Comparison of ENCODE assay signal across 8 cellular contexts in genomic region chr3:157174616-157175498, GRCh38. TPM values are rescaled to one million over a fixed set of nuclear protein-coding genes. Genes with fewer than 3 reads are reported as not detected.
DNase-seq lines count a peak whose midpoint lies in the region; ATAC-seq and TF ChIP-seq lines count a peak whose summit lies in the region.

No MANE protein-coding gene starts in this region.

- peak overlapping the region; percentile 88 for H3K4me3 Mint-ChIP-seq in activated naive CD8-positive, alpha-beta T cell treated with anti-CD3 and anti-CD28 coated beads for 36 hours

- H3K4me1 Mint-ChIP-seq in activated naive CD8-positive, alpha-beta T cell treated with anti-CD3 and anti-CD28 coated beads for 36 hours = peaks cover 19% of the 10 kb centered on the region

- peak overlapping the region; percentile 92 for H3K27ac ChIP-seq in temporal lobe (ENCODE audit: low read depth, low read length)

- H3K9me3 Mint-ChIP-seq in activated naive CD8-positive, alpha-beta T cell treated with anti-CD3 and anti-CD28 coated beads for 36 hours = peaks cover 4% of the 10 kb centered on the region

- peak overlapping the region; percentile 99 for H3K27ac Mint-ChIP-seq in activated naive CD8-positive, alpha-beta T cell treated with anti-CD3 and anti-CD28 coated beads for 36 hours

- peak; percentile 100 for DNase-seq in NCI-H1105 (lab: John Stamatoyannopoulos, UW)
- DNase-seq in SKM-1 (lab: John Stamatoyannopoulos, UW; ENCODE audit: unreplicated experiment) = peak; percentile 99
- DNase-seq in activated naive CD8-positive, alpha-beta T cell treated with anti-CD3 and anti-CD28 coated beads for 36 hours = peak; percentile 98
- DNase-seq in glomerular visceral epithelial cell (ENCODE audit: extremely low spot score) = peak; percentile 99
- peak; percentile 96 for DNase-seq in occipital lobe (lab: John Stamatoyannopoulos, UW)

- ATAC-seq in HG02642 (IDR thresholded peaks at IDR 0.05; ENCODE audit: poor library complexity, unreplicated experiment) = peak; percentile 95

- H3K27me3 Mint-ChIP-seq in activated naive CD8-positive, alpha-beta T cell treated with anti-CD3 and anti-CD28 coated beads for 36 hours = no peaks in the 10 kb centered on the region

- peak; percentile 96 for TF ChIP-seq POLR2A in GM10847 (IDR thresholded peaks at IDR 0.05; ENCODE audit: extremely low read depth, insufficient read length)

- H3K36me3 Mint-ChIP-seq in activated naive CD8-positive, alpha-beta T cell treated with anti-CD3 and anti-CD28 coated beads for 36 hours = peaks cover 27% of the 10 kb centered on the region

RNA-seq across cellular contexts. Expression of gene CCNL1, which starts 14.9 kb away (rescaled TPM):
- 100 to 1,000 TPM; 139 to 156 TPM for total RNA-seq in activated naive CD8-positive, alpha-beta T cell treated with anti-CD3 and anti-CD28 coated beads for 36 hours
- total RNA-seq in occipital lobe (104 TPM), temporal lobe (68.1 TPM)

Comparison
In these comparisons a context has a peak if more than half of its experiments do, and no peak if none do; other contexts are left out.
1. Peak in every context shown above with its lines: DNase-seq, ATAC-seq and H3K27ac ChIP-seq.